In the genomic region with DNA sequence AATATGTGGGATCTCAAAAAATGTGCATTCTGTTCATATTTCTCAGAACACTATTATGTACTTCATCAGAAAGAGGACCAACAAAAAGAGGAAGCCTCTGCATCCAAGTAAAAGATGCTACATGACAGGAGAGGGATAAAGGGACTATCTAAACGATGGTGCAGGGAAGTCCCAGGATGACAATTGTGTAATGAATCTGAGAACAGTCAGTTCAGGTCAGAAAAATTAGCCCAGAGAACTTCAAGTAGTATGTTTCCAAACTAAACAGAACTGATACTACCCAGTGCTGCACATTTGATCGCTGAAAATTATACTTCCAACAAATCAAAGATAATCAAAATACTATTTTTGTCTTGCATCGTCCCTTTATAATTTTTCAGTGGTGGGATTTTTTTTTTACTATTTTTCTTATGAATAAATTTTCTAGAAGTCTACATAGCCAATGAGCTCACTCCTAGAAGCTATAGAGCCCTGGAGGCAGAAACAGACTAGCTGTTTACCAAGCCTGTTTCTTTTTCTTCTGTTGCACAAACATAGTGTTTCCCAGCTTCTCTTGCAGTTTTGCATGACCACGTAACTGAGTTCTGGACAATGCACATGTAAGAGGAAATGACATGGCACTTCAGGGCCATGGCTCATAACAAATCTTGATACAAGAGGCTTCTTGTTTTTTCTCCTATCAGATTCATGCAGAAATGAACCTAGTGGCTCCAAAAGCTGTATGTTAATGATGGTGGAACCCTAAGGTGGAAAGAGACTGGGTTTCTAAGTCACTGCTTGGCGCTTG, we compare ENCODE assay signal across 2 cellular contexts.
A peak's percentile ranks its signal among the peaks of the same experiment; 100 is the strongest.
TF ChIP-seq lines count a peak whose summit lies in the region.

No MANE protein-coding gene starts in this region.

TF ChIP-seq in liver, 16 proteins besides CTCF, POLR2A, EP300 and RAD21:
- TF ChIP-seq, protein P1, sequence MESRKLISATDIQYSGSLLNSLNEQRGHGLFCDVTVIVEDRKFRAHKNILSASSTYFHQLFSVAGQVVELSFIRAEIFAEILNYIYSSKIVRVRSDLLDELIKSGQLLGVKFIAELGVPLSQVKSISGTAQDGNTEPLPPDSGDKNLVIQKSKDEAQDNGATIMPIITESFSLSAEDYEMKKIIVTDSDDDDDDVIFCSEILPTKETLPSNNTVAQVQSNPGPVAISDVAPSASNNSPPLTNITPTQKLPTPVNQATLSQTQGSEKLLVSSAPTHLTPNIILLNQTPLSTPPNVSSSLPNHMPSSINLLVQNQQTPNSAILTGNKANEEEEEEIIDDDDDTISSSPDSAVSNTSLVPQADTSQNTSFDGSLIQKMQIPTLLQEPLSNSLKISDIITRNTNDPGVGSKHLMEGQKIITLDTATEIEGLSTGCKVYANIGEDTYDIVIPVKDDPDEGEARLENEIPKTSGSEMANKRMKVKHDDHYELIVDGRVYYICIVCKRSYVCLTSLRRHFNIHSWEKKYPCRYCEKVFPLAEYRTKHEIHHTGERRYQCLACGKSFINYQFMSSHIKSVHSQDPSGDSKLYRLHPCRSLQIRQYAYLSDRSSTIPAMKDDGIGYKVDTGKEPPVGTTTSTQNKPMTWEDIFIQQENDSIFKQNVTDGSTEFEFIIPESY (IDR thresholded peaks at IDR 0.05) = no peak
- no peak for TF ChIP-seq GABPA (IDR thresholded peaks at IDR 0.05 in 1 of 2, conservative IDR thresholded peaks at IDR 0.05 in 1 of 2)
- peak in 1 of 2 donors; percentile 7 for TF ChIP-seq HNF4A (conservative IDR thresholded peaks at IDR 0.05)
- TF ChIP-seq HNF4G (IDR thresholded peaks at IDR 0.05) = no peak
- TF ChIP-seq EGR1 (IDR thresholded peaks at IDR 0.05; ENCODE audit: low read depth in 2 of 2) = no peak
- no peak for TF ChIP-seq TAF1 (conservative IDR thresholded peaks at IDR 0.05)
- TF ChIP-seq FOXA1 (IDR thresholded peaks at IDR 0.05) = no peak
- no peak for TF ChIP-seq NR2F2 (IDR thresholded peaks at IDR 0.05)
- TF ChIP-seq, protein P2, sequence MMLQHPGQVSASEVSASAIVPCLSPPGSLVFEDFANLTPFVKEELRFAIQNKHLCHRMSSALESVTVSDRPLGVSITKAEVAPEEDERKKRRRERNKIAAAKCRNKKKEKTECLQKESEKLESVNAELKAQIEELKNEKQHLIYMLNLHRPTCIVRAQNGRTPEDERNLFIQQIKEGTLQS (IDR thresholded peaks at IDR 0.05) = no peak
- peak; percentile 40 to 42 for TF ChIP-seq RXRA (IDR thresholded peaks at IDR 0.05)
- no peak for TF ChIP-seq JUND (IDR thresholded peaks at IDR 0.05)
- TF ChIP-seq SP1 (IDR thresholded peaks at IDR 0.05) = peak; percentile 20
- TF ChIP-seq, protein P3, sequence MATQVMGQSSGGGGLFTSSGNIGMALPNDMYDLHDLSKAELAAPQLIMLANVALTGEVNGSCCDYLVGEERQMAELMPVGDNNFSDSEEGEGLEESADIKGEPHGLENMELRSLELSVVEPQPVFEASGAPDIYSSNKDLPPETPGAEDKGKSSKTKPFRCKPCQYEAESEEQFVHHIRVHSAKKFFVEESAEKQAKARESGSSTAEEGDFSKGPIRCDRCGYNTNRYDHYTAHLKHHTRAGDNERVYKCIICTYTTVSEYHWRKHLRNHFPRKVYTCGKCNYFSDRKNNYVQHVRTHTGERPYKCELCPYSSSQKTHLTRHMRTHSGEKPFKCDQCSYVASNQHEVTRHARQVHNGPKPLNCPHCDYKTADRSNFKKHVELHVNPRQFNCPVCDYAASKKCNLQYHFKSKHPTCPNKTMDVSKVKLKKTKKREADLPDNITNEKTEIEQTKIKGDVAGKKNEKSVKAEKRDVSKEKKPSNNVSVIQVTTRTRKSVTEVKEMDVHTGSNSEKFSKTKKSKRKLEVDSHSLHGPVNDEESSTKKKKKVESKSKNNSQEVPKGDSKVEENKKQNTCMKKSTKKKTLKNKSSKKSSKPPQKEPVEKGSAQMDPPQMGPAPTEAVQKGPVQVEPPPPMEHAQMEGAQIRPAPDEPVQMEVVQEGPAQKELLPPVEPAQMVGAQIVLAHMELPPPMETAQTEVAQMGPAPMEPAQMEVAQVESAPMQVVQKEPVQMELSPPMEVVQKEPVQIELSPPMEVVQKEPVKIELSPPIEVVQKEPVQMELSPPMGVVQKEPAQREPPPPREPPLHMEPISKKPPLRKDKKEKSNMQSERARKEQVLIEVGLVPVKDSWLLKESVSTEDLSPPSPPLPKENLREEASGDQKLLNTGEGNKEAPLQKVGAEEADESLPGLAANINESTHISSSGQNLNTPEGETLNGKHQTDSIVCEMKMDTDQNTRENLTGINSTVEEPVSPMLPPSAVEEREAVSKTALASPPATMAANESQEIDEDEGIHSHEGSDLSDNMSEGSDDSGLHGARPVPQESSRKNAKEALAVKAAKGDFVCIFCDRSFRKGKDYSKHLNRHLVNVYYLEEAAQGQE (IDR thresholded peaks at IDR 0.05) = no peak

TF ChIP-seq in HepG2, 621 proteins besides CTCF, POLR2A, EP300 and RAD21:
- TF ChIP-seq, protein P4, sequence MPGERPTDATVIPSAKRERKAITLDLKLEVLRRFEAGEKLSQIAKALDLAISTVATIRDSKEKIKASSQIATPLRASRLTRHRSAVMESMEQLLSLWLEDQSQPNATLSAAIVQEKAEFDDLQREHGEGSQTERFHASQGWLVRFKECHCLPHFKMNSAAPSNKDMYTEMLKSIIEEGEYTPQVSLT (CRISPR knock-in tag; IDR thresholded peaks at IDR 0.05; ENCODE audit: borderline replicate concordance, low read depth) = no peak
- TF ChIP-seq NR2C2 (CRISPR knock-in tag; IDR thresholded peaks at IDR 0.05; ENCODE audit: borderline replicate concordance) (no peak), KDM1A (CRISPR knock-in tag; IDR thresholded peaks at IDR 0.05) (no peak), HOXA7 (CRISPR knock-in tag; IDR thresholded peaks at IDR 0.05) (no peak), ARNT (IDR thresholded peaks at IDR 0.05) (no peak), JDP2 (CRISPR knock-in tag; IDR thresholded peaks at IDR 0.05; ENCODE audit: borderline replicate concordance) (no peak), SP2 (CRISPR knock-in tag; IDR thresholded peaks at IDR 0.05) (no peak), HNF4G (IDR thresholded peaks at IDR 0.05; ENCODE audit: borderline replicate concordance, low read depth, low read length) (no peak), HNF4G (CRISPR knock-in tag; IDR thresholded peaks at IDR 0.05; ENCODE audit: borderline replicate concordance, low read depth) (no peak), FOXC1 (CRISPR knock-in tag; IDR thresholded peaks at IDR 0.05; ENCODE audit: borderline replicate concordance) (no peak), CBX5 (CRISPR knock-in tag; IDR thresholded peaks at IDR 0.05; ENCODE audit: borderline replicate concordance) (no peak), XBP1 (CRISPR knock-in tag; IDR thresholded peaks at IDR 0.05) (no peak), ZNF34 (CRISPR knock-in tag; IDR thresholded peaks at IDR 0.05; ENCODE audit: borderline replicate concordance) (no peak), RFX1 (IDR thresholded peaks at IDR 0.05) (no peak), ZNF331 (CRISPR knock-in tag; IDR thresholded peaks at IDR 0.05) (no peak), PITX1 (CRISPR knock-in tag; IDR thresholded peaks at IDR 0.05) (no peak)
- TF ChIP-seq, protein P5, sequence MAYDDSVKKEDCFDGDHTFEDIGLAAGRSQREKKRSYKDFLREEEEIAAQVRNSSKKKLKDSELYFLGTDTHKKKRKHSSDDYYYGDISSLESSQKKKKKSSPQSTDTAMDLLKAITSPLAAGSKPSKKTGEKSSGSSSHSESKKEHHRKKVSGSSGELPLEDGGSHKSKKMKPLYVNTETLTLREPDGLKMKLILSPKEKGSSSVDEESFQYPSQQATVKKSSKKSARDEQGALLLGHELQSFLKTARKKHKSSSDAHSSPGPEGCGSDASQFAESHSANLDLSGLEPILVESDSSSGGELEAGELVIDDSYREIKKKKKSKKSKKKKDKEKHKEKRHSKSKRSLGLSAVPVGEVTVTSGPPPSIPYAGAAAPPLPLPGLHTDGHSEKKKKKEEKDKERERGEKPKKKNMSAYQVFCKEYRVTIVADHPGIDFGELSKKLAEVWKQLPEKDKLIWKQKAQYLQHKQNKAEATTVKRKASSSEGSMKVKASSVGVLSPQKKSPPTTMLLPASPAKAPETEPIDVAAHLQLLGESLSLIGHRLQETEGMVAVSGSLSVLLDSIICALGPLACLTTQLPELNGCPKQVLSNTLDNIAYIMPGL (CRISPR knock-in tag; IDR thresholded peaks at IDR 0.05; ENCODE audit: borderline replicate concordance in 1 of 2, low read depth in 1 of 2) = no peak
- TF ChIP-seq, protein P6, sequence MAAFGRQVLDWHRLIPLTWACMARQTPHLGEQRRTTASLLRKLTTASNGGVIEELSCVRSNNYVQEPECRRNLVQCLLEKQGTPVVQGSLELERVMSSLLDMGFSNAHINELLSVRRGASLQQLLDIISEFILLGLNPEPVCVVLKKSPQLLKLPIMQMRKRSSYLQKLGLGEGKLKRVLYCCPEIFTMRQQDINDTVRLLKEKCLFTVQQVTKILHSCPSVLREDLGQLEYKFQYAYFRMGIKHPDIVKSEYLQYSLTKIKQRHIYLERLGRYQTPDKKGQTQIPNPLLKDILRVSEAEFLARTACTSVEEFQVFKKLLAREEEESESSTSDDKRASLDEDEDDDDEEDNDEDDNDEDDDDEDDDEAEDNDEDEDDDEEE (CRISPR knock-in tag; IDR thresholded peaks at IDR 0.05) = no peak
- TF ChIP-seq, protein P7, sequence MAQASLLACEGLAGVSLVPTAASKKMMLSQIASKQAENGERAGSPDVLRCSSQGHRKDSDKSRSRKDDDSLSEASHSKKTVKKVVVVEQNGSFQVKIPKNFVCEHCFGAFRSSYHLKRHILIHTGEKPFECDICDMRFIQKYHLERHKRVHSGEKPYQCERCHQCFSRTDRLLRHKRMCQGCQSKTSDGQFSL (CRISPR knock-in tag; IDR thresholded peaks at IDR 0.05) = no peak
- TF ChIP-seq, protein P8, sequence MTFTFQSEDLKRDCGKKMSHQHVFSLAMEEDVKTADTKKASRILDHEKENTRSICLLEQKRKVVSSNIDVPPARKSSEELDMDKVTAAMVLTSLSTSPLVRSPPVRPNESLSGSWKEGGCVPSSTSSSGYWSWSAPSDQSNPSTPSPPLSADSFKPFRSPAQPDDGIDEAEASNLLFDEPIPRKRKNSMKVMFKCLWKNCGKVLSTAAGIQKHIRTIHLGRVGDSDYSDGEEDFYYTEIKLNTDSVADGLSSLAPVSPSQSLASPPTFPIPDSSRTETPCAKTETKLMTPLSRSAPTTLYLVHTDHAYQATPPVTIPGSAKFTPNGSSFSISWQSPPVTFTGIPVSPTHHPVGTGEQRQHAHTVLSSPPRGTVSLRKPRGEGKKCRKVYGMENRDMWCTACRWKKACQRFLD (CRISPR knock-in tag; IDR thresholded peaks at IDR 0.05; ENCODE audit: borderline replicate concordance) = no peak
